In the genomic region with DNA sequence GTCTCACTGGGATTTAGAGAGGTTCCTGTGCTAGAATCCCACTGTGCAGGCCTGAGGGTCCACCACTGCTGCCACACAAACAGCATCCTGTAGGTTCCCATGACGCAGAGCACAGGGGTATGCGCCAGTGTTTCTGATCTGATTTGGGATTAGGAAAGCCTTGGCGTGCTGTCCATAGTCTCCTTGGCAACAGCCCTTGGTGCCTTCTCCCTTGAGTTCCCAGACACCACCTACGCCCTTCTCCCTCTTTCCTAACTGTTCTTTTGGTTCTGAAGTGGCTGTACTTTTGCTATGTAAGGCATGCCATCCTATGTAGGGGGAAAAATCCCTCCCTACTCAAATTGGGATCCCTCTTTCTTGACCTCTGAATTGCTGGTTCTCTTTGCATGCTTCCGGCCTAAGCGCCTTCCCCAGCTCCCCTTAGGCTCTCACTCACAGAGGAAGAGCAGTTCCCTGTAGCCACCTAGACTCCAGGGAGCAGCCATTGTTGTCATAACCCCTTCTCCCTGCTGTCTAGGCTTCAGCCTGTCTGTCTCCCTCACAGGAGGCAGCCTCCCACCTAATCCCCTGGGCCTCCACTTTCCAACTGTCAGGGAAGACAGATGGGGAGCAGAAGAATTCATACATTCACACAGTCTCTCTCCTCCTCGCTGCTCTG, we compare ENCODE assay signal across 8 cellular contexts. TPM values are rescaled to one million over a fixed set of nuclear protein-coding genes. Genes with fewer than 3 reads are reported as not detected.
A peak's percentile ranks its signal among the peaks of the same experiment; 100 is the strongest.
DNase-seq lines count a peak whose midpoint lies in the region; ATAC-seq lines count a peak whose summit lies in the region.

No MANE protein-coding gene starts in this region.

- no peaks in the 10 kb centered on the region for H3K36me3 ChIP-seq in adipocyte (ENCODE audit: control insufficient read depth, insufficient read depth, low read length, severe bottlenecking)

- peak overlapping the region; percentile 74 for H3K9ac ChIP-seq in adipocyte (ENCODE audit: low read length)

- peaks cover 62% of the 10 kb centered on the region for H3K4me1 ChIP-seq in adipocyte (ENCODE audit: control insufficient read depth, insufficient read depth, low read length)

- peak overlapping the region; percentile 49 for H3K4me3 ChIP-seq in adipocyte (ENCODE audit: low read length)

- DNase-seq in adipocyte (ENCODE audit: low read depth), result no peak
- peak; percentile 27 for DNase-seq in occipital lobe (lab: John Stamatoyannopoulos, UW)
- DNase-seq in NCI-H187 (lab: John Stamatoyannopoulos, UW), result no peak
- DNase-seq in HCEC 1CT, result no peak
- no peak for DNase-seq in SIG-M5 treated with dmso at 0.1 percent for 504 hours (lab: John Stamatoyannopoulos, UW; ENCODE audit: unreplicated experiment)
- DNase-seq in UCSD-AML1 (lab: John Stamatoyannopoulos, UW; ENCODE audit: unreplicated experiment), result no peak

- ATAC-seq in GM18867 (IDR thresholded peaks at IDR 0.05; ENCODE audit: unreplicated experiment), result peak; percentile 27
- ATAC-seq in HG02870 (IDR thresholded peaks at IDR 0.05; ENCODE audit: unreplicated experiment), result peak; percentile 12

- H3K27me3 ChIP-seq in adipocyte (replicated peaks; ENCODE audit: control insufficient read depth, insufficient read depth, low read length), result no peaks in the 10 kb centered on the region

- no peaks in the 10 kb centered on the region for H3K9me3 ChIP-seq in adipocyte (ENCODE audit: control insufficient read depth, low read length)

RNA-seq across cellular contexts. Expression of gene RIC8B, which starts 14.8 kb away (rescaled TPM):
- 36.7 TPM for total RNA-seq in occipital lobe
